ENCODE assay signal across 22 cellular contexts in genomic region chr7:999921-1000593, GRCh38. TPM values are rescaled to one million over a fixed set of nuclear protein-coding genes. Genes with fewer than 3 reads are reported as not detected.
A peak's percentile ranks its signal among the peaks of the same experiment; 100 is the strongest.
DNase-seq lines count a peak whose midpoint lies in the region; ATAC-seq and TF ChIP-seq lines count a peak whose summit lies in the region.
"Had no signal": no experiment of that assay in that cellular context is flagged by ENCODE, and none has a peak within 500 bp of the region (broad histone marks: within the 10 kb centered on the region; RNA-seq: fewer than 3 reads in every experiment).

No MANE protein-coding gene starts in this region.

- H3K9me3 ChIP-seq in BLaER1 treated with 17β-estradiol and CSF1 and Interleukin-3, amounts not matched to agents 10 nM and 100 nM (replicated peaks in 1 of 11), result no peaks in the 10 kb centered on the region
- H3K9me3 ChIP-seq in IMR-90 (ENCODE audit: control insufficient read depth, insufficient read depth, low read length), result no peaks in the 10 kb centered on the region
- H3K9me3 ChIP-seq in PC-9 (ENCODE audit: insufficient read depth, low read depth), result no peaks in the 10 kb centered on the region
- H3K9me3 ChIP-seq: body of pancreas, SJSA1, stomach had no signal

- no peak overlapping the region for H3K23ac ChIP-seq in IMR-90 (ENCODE audit: low read depth, low read length)

- ATAC-seq in GM18909 (IDR thresholded peaks at IDR 0.05; ENCODE audit: poor library complexity, unreplicated experiment), result peak; percentile 63
- ATAC-seq in IMR-90 (ENCODE audit: low read depth), result no peak
- ATAC-seq: body of pancreas, esophagus mucosa had no signal

- peak overlapping the region; percentile 72 for H2AK9ac ChIP-seq in IMR-90 (replicated peaks; ENCODE audit: low read depth, low read length, poor library complexity)

- H3K9ac ChIP-seq in BLaER1 treated with 17β-estradiol and CSF1 and Interleukin-3, amounts not matched to agents 10 nM and 100 nM, result peak overlapping the region in 9 of 11 experiments; percentile 4 to 67 (median 55); a peak in 12 of 22 replicates
- H3K9ac ChIP-seq in IMR-90 (ENCODE audit: low read depth, low read length), result no peak overlapping the region

- no peak overlapping the region for H3K14ac ChIP-seq in IMR-90 (replicated peaks; ENCODE audit: low read depth, low read length)

- H3K18ac ChIP-seq in IMR-90 (ENCODE audit: low read depth, low read length), result no peak overlapping the region

- H3K79me1 ChIP-seq in IMR-90 (ENCODE audit: low read depth in 1 of 2, low read length in 2 of 2), result no peaks in the 10 kb centered on the region

- no peak overlapping the region for H2BK5ac ChIP-seq in IMR-90 (ENCODE audit: low read depth, low read length, poor library complexity, severe bottlenecking)

- intact Hi-C loops in IMR-90 (cut with micrococcal nuclease) (no loop called here), PC-9 (cut with micrococcal nuclease; ENCODE audit: unreplicated experiment) (no loop called here)

- CTCF ChIA-PET in IMR-90 (lab: Yijun Ruan, JAX) (no interaction called here), PC-9 (lab: Charles Lee) (no interaction called here)

- no peak for DNase-seq in IMR-90
- DNase-seq in left kidney (ENCODE audit: low read depth, low spot score), result peak; percentile 70
- no peak for DNase-seq in activated CD4-positive, CD25-positive, alpha-beta regulatory T cell treated with anti-CD3 and anti-CD28 coated beads, Interleukin-2, amount 50 U/mL, for 72 hours
- no peak for DNase-seq in NCI-H2196 treated with DMSO at 0.1 percent for 48 hours (lab: John Stamatoyannopoulos, UW; ENCODE audit: unreplicated experiment)
- no peak for DNase-seq in PC-9
- no peak for DNase-seq in HPDE6-E6E7 (ENCODE audit: extremely low spot score)
- DNase-seq: activated CD4-positive, alpha-beta T cell treated with anti-CD3 and anti-CD28 coated beads for 4 hours; body of pancreas; COR-L47; dermis blood vessel endothelial cell; NCI-H1694; NCI-H510A; stomach; T-helper 9 cell had no signal

- H3K4me1 ChIP-seq in BLaER1 treated with 17β-estradiol and CSF1 and Interleukin-3, amounts not matched to agents 10 nM and 100 nM, result peaks cover 56 to 79% (median 76%) of the 10 kb centered on the region in 10 experiments
- H3K4me1 ChIP-seq in IMR-90 (ENCODE audit: control insufficient read depth, insufficient read depth, low read length) (no peaks in the 10 kb centered on the region), PC-9 (replicated peaks; ENCODE audit: insufficient read depth) (no peaks in the 10 kb centered on the region)
- H3K4me1 ChIP-seq: body of pancreas, stomach had no signal

- in situ Hi-C loops in IMR-90 (cut with MboI; ENCODE audit: low sequenced_read_pairs), result loop anchor here (10.0 kb wide), 1 partner anchor 175 kb away; no protein-coding TSS in a partner anchor

- no peaks in the 10 kb centered on the region for H3K9me2 ChIP-seq in PC-9 (ENCODE audit: insufficient read depth)

- no peak overlapping the region for H3K56ac ChIP-seq in IMR-90 (ENCODE audit: extremely low read depth, insufficient read depth, low read length)

- H2BK120ac ChIP-seq in IMR-90 (ENCODE audit: low read depth, low read length), result no peak overlapping the region

- no peak overlapping the region for H2BK20ac ChIP-seq in IMR-90 (ENCODE audit: low read depth, low read length)

- H3K4me3 ChIP-seq in BLaER1 treated with 17β-estradiol and CSF1 and Interleukin-3, amounts not matched to agents 10 nM and 100 nM, result peak overlapping the region in 2 of 10 experiments; percentile 33 to 38; a peak in 5 of 20 replicates
- H3K4me3 ChIP-seq in IMR-90 (ENCODE audit: insufficient read depth, low read depth, low read length) (no peak overlapping the region), PC-9 (no peak overlapping the region)
- H3K4me3 ChIP-seq: body of pancreas, SJSA1, stomach had no signal

- no peak overlapping the region for H4K5ac ChIP-seq in IMR-90 (ENCODE audit: low read depth, low read length)

- no peak overlapping the region for H2BK15ac ChIP-seq in IMR-90 (ENCODE audit: low read depth, low read length)

- H4K8ac ChIP-seq in IMR-90 (ENCODE audit: low read depth in 2 of 2, low read length in 2 of 2), result no peak overlapping the region

- no peaks in the 10 kb centered on the region for H3K9me1 ChIP-seq in IMR-90 (ENCODE audit: insufficient read depth, low read length)

- no peak for TF ChIP-seq CTCF in IMR-90 (conservative IDR thresholded peaks at IDR 0.05; ENCODE audit: low read depth, low read length)
- TF ChIP-seq CTCF in PC-9 (conservative IDR thresholded peaks at IDR 0.05), result no peak

- no peak overlapping the region for H4K91ac ChIP-seq in IMR-90 (ENCODE audit: insufficient read depth, low read depth, low read length)

- peak overlapping the region in 8 of 11 experiments; percentile 30 to 65 (median 46); a peak in 12 of 22 replicates for H3K27ac ChIP-seq in BLaER1 treated with 17β-estradiol and CSF1 and Interleukin-3, amounts not matched to agents 10 nM and 100 nM
- H3K27ac ChIP-seq in IMR-90 (ENCODE audit: insufficient read depth, low read length) (no peak overlapping the region), PC-9 (no peak overlapping the region)
- H3K27ac ChIP-seq: body of pancreas, SJSA1, stomach had no signal

- no TSS peak for BruUV-seq in IMR-90 (replicated peaks; lab: Mats Ljungman, UMichigan)
- BruUV-seq in PC-9 (replicated peaks; lab: Mats Ljungman, UMichigan), result no TSS peak

- 85% methylated on average over 34 of the region's 39 CpGs; no CpG with 5 or more reads in 1 of the 2 experiments for WGBS in IMR-90 (ENCODE audit: extremely low coverage in 2 of 2, insufficient read length in 1 of 2), 2 experiments

- H3K36me3 ChIP-seq in BLaER1 treated with 17β-estradiol and CSF1 and Interleukin-3, amounts not matched to agents 10 nM and 100 nM, result peaks cover 0 to 10% (median 0%) of the 10 kb centered on the region in 11 experiments; a peak in 6 of 22 replicates
- H3K36me3 ChIP-seq in IMR-90 (ENCODE audit: control insufficient read depth, insufficient read depth, low read length), result peaks cover 11% of the 10 kb centered on the region; the same call in 1 of the 2 replicates
- no peaks in the 10 kb centered on the region for H3K36me3 ChIP-seq in PC-9 (ENCODE audit: low read depth)

- peak overlapping the region; percentile 39; the same call in 1 of the 2 replicates for H2AK5ac ChIP-seq in IMR-90 (ENCODE audit: low read depth, low read length)

- peaks cover 3 to 35% (median 10%) of the 10 kb centered on the region in 11 experiments; a peak in 14 of 22 replicates for H3K27me3 ChIP-seq in BLaER1 treated with 17β-estradiol and CSF1 and Interleukin-3, amounts not matched to agents 10 nM and 100 nM
- H3K27me3 ChIP-seq in IMR-90 (ENCODE audit: control insufficient read depth, insufficient read depth, low read length), result no peaks in the 10 kb centered on the region
- no peaks in the 10 kb centered on the region for H3K27me3 ChIP-seq in PC-9 (ENCODE audit: insufficient read depth, low read depth)
- H3K27me3 ChIP-seq: body of pancreas, SJSA1, stomach had no signal

- H3F3A ChIP-seq in PC-9 (ENCODE audit: insufficient read depth, low read depth), result peaks cover 4% of the 10 kb centered on the region; the same call in 1 of the 2 replicates

- POLR2A ChIA-PET in IMR-90 (lab: Charles Lee; ENCODE audit: unreplicated experiment), result no interaction called here
- POLR2A ChIA-PET in PC-9 (lab: Charles Lee; ENCODE audit: unreplicated experiment), result no interaction called here

- H3K79me2 ChIP-seq in PC-9 (ENCODE audit: low read depth), result no peaks in the 10 kb centered on the region

- peaks cover 0 to 35% (median 7%) of the 10 kb centered on the region in 11 experiments; a peak in 12 of 22 replicates for H4K20me1 ChIP-seq in BLaER1 treated with 17β-estradiol and CSF1 and Interleukin-3, amounts not matched to agents 10 nM and 100 nM
- H4K20me1 ChIP-seq in IMR-90 (ENCODE audit: insufficient read depth, low read length), result peaks cover 5% of the 10 kb centered on the region; the same call in 1 of the 2 replicates
- peaks cover 8% of the 10 kb centered on the region; the same call in 1 of the 2 replicates for H4K20me1 ChIP-seq in PC-9 (ENCODE audit: insufficient read depth)

- no peak for TF ChIP-seq RAD21 in IMR-90 (IDR thresholded peaks at IDR 0.05; ENCODE audit: low read length)

- H2AFZ ChIP-seq in IMR-90 (replicated peaks; ENCODE audit: low read length, poor library complexity) (no peak overlapping the region), PC-9 (no peak overlapping the region)

- dilution Hi-C loops in IMR-90 (cut with HindIII; ENCODE audit: low sequenced_read_pairs, unreplicated experiment), result no loop called here

- peak overlapping the region; percentile 73 to 91 (median 87) for H3K4me2 ChIP-seq in BLaER1 treated with 17β-estradiol and CSF1 and Interleukin-3, amounts not matched to agents 10 nM and 100 nM
- H3K4me2 ChIP-seq in IMR-90 (ENCODE audit: low read depth, low read length), result no peak overlapping the region
- no peak overlapping the region for H3K4me2 ChIP-seq in PC-9

- no peak overlapping the region for H3K4ac ChIP-seq in IMR-90 (ENCODE audit: low read depth, low read length)

- TF ChIP-seq POLR2A in IMR-90 (IDR thresholded peaks at IDR 0.05; ENCODE audit: low read depth, low read length), result no peak

TF ChIP-seq in IMR-90, 13 proteins besides CTCF, POLR2A, EP300 and RAD21 (continues in another document):
- no peak for TF ChIP-seq MAZ (IDR thresholded peaks at IDR 0.05; ENCODE audit: borderline replicate concordance, low read depth, low read length)
- TF ChIP-seq MXI1 (IDR thresholded peaks at IDR 0.05; ENCODE audit: borderline replicate concordance, low read depth, low read length), result no peak

RNA-seq across cellular contexts. Expression of gene CYP2W1, which starts 17.1 kb away (rescaled TPM):
- total RNA-seq in IMR-90 (2012; rRNA removed) (not detected in 2 replicates), PC-9 (2021) (0.63 TPM in 1 of 2 replicates, not detected in the other)
- polyA plus RNA-seq in IMR-90 (2012; rRNA removed), result not detected in 2 replicates
- polyA plus RNA-seq in IMR-90 (2012; cell fraction: cytosol; rRNA removed), result 0.03 TPM in 2 replicates
- polyA plus RNA-seq in IMR-90 (2012; cell fraction: nucleus; rRNA removed; ENCODE audit: low replicate concordance), result 0.13 and 0.48 TPM in 2 replicates
- total RNA-seq: activated naive CD4-positive, alpha-beta T cell treated with anti-CD3 and anti-CD28 coated beads, Interleukin-2, amount 50 U/mL, for 72 hours; body of pancreas; dermis blood vessel endothelial cell; M059J; SJSA1 had no signal
- polyA plus RNA-seq: AG04450, neural cell had no signal

RNA-seq across cellular contexts. Expression of gene COX19, which starts 24.7 kb away (rescaled TPM):
- total RNA-seq in IMR-90 (2012; rRNA removed) (3.9 and 6.4 TPM in 2 replicates), PC-9 (2021) (28.9 and 29.3 TPM in 2 replicates)
- 7.3 and 7.8 TPM in 2 replicates for polyA plus RNA-seq in IMR-90 (2012; rRNA removed)
- 4.9 and 5.4 TPM in 2 replicates for polyA plus RNA-seq in IMR-90 (2012; cell fraction: cytosol; rRNA removed)
- polyA plus RNA-seq in IMR-90 (2012; cell fraction: nucleus; rRNA removed; ENCODE audit: low replicate concordance), result 18.9 and 24.1 TPM in 2 replicates

RNA-seq across cellular contexts. Expression of gene GPR146, which starts 44.3 kb away (rescaled TPM):
- total RNA-seq in IMR-90 (2012; rRNA removed), result 0.83 and 2.2 TPM in 2 replicates
- 2.5 and 3.4 TPM in 2 replicates for polyA plus RNA-seq in IMR-90 (2012; rRNA removed)
- 1.9 and 8.1 TPM in 2 replicates for polyA plus RNA-seq in IMR-90 (2012; cell fraction: cytosol; rRNA removed)
- 4.5 and 7.4 TPM in 2 replicates for polyA plus RNA-seq in IMR-90 (2012; cell fraction: nucleus; rRNA removed; ENCODE audit: low replicate concordance)
- total RNA-seq in PC-9 (2021), result 3.4 and 4.3 TPM in 2 replicates
- polyA plus RNA-seq: neural cell had no signal

RNA-seq across cellular contexts. Expression of gene ADAP1, which starts 45.6 kb away (rescaled TPM):
- total RNA-seq in IMR-90 (2012; rRNA removed) (1.4 and 2.2 TPM in 2 replicates), PC-9 (2021) (73.9 and 102 TPM in 2 replicates)
- polyA plus RNA-seq in IMR-90 (2012; rRNA removed), result 1.9 and 2.0 TPM in 2 replicates
- 1.3 and 2.4 TPM in 2 replicates for polyA plus RNA-seq in IMR-90 (2012; cell fraction: cytosol; rRNA removed)
- polyA plus RNA-seq in IMR-90 (2012; cell fraction: nucleus; rRNA removed; ENCODE audit: low replicate concordance), result 2.9 and 5.6 TPM in 2 replicates

Comparison
In these comparisons a context has a peak if more than half of its experiments do, and no peak if none do; other contexts are left out.
1. H3K27ac ChIP-seq: peak in BLaER1 treated with 17β-estradiol and CSF1 and Interleukin-3, amounts not matched to agents 10 nM and 100 nM (8 of 11); none in IMR-90 (single experiment) and PC-9 (single experiment).
2. H3K4me2 ChIP-seq: peak in BLaER1 treated with 17β-estradiol and CSF1 and Interleukin-3, amounts not matched to agents 10 nM and 100 nM (11 of 11); none in IMR-90 (single experiment) and PC-9 (single experiment).